ENCODE assay signal across 8 cellular contexts in the genomic region with DNA sequence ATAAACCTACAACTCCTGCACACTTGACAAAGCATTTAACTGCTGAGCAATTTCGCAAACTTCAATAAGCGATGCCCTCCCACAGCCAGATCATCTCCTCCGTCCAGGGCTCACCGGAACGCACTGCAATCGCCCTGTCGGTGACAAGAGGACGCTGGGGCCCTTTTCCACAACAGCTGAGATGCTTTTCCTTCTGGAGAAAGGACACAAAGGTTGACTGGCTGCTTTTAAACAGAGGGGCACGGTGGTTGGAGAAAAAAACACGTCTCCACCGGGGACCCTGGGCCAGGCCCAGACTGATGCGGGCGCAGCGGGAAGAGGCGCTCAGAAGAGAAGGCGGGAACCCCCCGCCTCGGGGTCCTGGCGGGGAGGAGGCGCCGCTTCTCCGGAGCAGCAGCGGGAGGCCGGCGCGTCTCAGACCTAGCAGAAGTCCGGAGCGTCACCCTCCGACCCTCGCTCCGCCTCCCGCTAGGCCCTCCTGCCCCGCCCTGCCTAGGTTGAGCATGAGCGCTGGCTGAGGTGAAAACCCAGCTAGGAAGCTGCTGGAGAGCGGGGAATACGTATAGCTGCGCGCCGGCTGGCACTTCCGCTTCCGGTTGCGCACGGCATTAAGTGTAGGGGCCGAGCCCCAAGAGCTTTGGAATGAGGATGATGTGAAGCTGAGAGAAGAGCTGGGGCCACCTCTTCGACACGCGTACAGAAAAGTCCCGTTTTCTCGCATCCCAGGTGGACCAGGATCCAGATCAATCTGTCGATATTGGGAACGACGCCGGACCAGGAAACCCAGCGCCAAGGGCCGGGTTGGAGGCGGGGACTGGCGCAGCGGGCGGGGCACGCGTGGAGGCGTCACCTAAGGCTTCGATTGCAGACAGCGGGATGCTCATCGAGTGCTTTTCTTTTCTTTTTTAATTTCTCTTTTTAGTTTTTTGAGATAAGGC. TPM values are rescaled to one million over a fixed set of nuclear protein-coding genes. Genes with fewer than 3 reads are reported as not detected.
DNase-seq lines count a peak whose midpoint lies in the region; ATAC-seq and TF ChIP-seq lines count a peak whose summit lies in the region.

A gene (minus strand): TSS at position 564 of the 938 bp plus-strand sequence. CDS start 3,788 bp downstream, outside the sequence.

- H3K36me3 Mint-ChIP-seq in activated T-helper 1 cell treated with anti-CD3 and anti-CD28 coated beads, Interleukin-12 subunit alpha, Interleukin-12 subunit beta, Interleukin-2, Interleukin-4 antibody, amounts not matched to agents 30 ng/mL and 10 ng/mL and 1 ng/mL, durations not matched to agents 14 hours and 24 hours and 36 hours (ENCODE audit: low read depth): peaks cover 6% of the 10 kb centered on the region

- H3K27me3 Mint-ChIP-seq in activated T-helper 1 cell treated with anti-CD3 and anti-CD28 coated beads, Interleukin-12 subunit alpha, Interleukin-12 subunit beta, Interleukin-2, Interleukin-4 antibody, amounts not matched to agents 30 ng/mL and 10 ng/mL and 1 ng/mL, durations not matched to agents 14 hours and 24 hours and 36 hours (ENCODE audit: insufficient read depth): peaks cover 2% of the 10 kb centered on the region

- CTCF ChIA-PET in Panc1 (lab: Charles Lee): interaction anchor here (0.7 kb wide), 1 partner anchor 98 kb away, joined by 5 read pairs; no protein-coding TSS in a partner anchor

- peak within 1 kb of the TSS; percentile 98 for H3K27ac Mint-ChIP-seq in activated T-helper 1 cell treated with anti-CD3 and anti-CD28 coated beads, Interleukin-12 subunit alpha, Interleukin-12 subunit beta, Interleukin-2, Interleukin-4 antibody, amounts not matched to agents 30 ng/mL and 10 ng/mL and 1 ng/mL, durations not matched to agents 14 hours and 24 hours and 36 hours

- H3K4me1 ChIP-seq in Panc1 (ENCODE audit: control insufficient read depth, insufficient read depth, low read length) (no peaks in the 10 kb centered on the region; the same call in 1 of the 2 replicates), esophagus squamous epithelium (peaks cover 4 to 23% (median 10%) of the 10 kb centered on the region in 3 donors)

- in situ Hi-C loops in Panc1 (cut with HindIII; ENCODE audit: low pct_unique_long_range_greater_than_20kb, low sequenced_read_pairs): no loop called here

- peak in 2 of 4 donors; percentile 75 to 85 for TF ChIP-seq POLR2A in esophagus squamous epithelium (IDR thresholded peaks at IDR 0.05)

- peak within 1 kb of the TSS; percentile 80 to 89 for H3K4me3 ChIP-seq in Panc1 (ENCODE audit: low read depth in 2 of 2, low read length in 2 of 2)
- H3K4me3 ChIP-seq in esophagus squamous epithelium: peak within 1 kb of the TSS; percentile 61 to 80 (median 69)

- BruUV-seq in Panc1 (replicated peaks; lab: Mats Ljungman, UMichigan): no TSS peak

- ATAC-seq in GM21717 (IDR thresholded peaks at IDR 0.05; ENCODE audit: unreplicated experiment): peak; percentile 94
- ATAC-seq in Panc1: peak; percentile 100

- H3K27me3 ChIP-seq in Panc1 (ENCODE audit: control insufficient read depth, insufficient read depth, low read length) (no peaks in the 10 kb centered on the region), esophagus squamous epithelium (no peaks in the 10 kb centered on the region)

- H3K27ac ChIP-seq in Panc1 (ENCODE audit: low read length): peak within 1 kb of the TSS; percentile 93
- peak within 1 kb of the TSS; percentile 94 to 98 (median 95) for H3K27ac ChIP-seq in esophagus squamous epithelium

- no peaks in the 10 kb centered on the region for H3K36me3 ChIP-seq in Panc1 (ENCODE audit: control insufficient read depth, insufficient read depth, low read length)
- peaks cover 0 to 40% (median 0%) of the 10 kb centered on the region in 3 donors for H3K36me3 ChIP-seq in esophagus squamous epithelium

- WGBS in esophagus squamous epithelium, 2 donors: 0 to 1% methylated on average over 37 to 44 of the region's 65 CpGs

- peak within 1 kb of the TSS; percentile 92 for H3K4me3 Mint-ChIP-seq in activated T-helper 1 cell treated with anti-CD3 and anti-CD28 coated beads, Interleukin-12 subunit alpha, Interleukin-12 subunit beta, Interleukin-2, Interleukin-4 antibody, amounts not matched to agents 30 ng/mL and 10 ng/mL and 1 ng/mL, durations not matched to agents 14 hours and 24 hours and 36 hours

- DNase-seq in DMS53 treated with DMSO at 0.1 percent for 48 hours (lab: John Stamatoyannopoulos, UW; ENCODE audit: unreplicated experiment): peak; percentile 86
- peak; percentile 86 for DNase-seq in KG1 (lab: John Stamatoyannopoulos, UW)
- DNase-seq in Panc1 (ENCODE audit: low read depth, low spot score): peak; percentile 79
- DNase-seq in activated T-helper 1 cell treated with anti-CD3 and anti-CD28 coated beads, Interleukin-12 subunit alpha, Interleukin-12 subunit beta, Interleukin-2, Interleukin-4 antibody, amounts not matched to agents 30 ng/mL and 10 ng/mL and 1 ng/mL, durations not matched to agents 14 hours and 24 hours and 36 hours (ENCODE audit: low spot score): peak; percentile 90
- DNase-seq in esophagus squamous epithelium (lab: John Stamatoyannopoulos, UW): peak; percentile 63
- DNase-seq in myocyte (ENCODE audit: low read depth): peak; percentile 96
- peak; percentile 85 to 88 for DNase-seq in stimulated activated CD8-positive, alpha-beta memory T cell treated with anti-CD3 and anti-CD28 coated beads, Interleukin-7, amount 100 ng/mL, for 4 hours (ENCODE audit: low read depth in 2 of 2)

- POLR2A ChIA-PET in Panc1 (lab: Charles Lee): interaction anchor here (0.5 to 0.7 kb wide), 3 partner anchors 20 to 948 kb away, joined by 3 to 9 read pairs (median 7); no protein-coding TSS in a partner anchor

- peaks cover 11% of the 10 kb centered on the region for H3K9me3 Mint-ChIP-seq in activated T-helper 1 cell treated with anti-CD3 and anti-CD28 coated beads, Interleukin-12 subunit alpha, Interleukin-12 subunit beta, Interleukin-2, Interleukin-4 antibody, amounts not matched to agents 30 ng/mL and 10 ng/mL and 1 ng/mL, durations not matched to agents 14 hours and 24 hours and 36 hours

- intact Hi-C loops in Panc1 (cut with micrococcal nuclease; ENCODE audit: unreplicated experiment) (no loop called here), esophagus squamous epithelium (cut with DNase I) (no loop called here)
- intact Hi-C loops in activated T-helper 1 cell treated with anti-CD3 and anti-CD28 coated beads, Interleukin-12 subunit alpha, Interleukin-12 subunit beta, Interleukin-2, Interleukin-4 antibody, amounts not matched to agents 30 ng/mL and 10 ng/mL and 1 ng/mL, durations not matched to agents 14 hours and 24 hours and 36 hours (cut with micrococcal nuclease): loop anchor here (1.0 kb wide), 13 partner anchors 17 to 628 kb away; a partner anchor contains a TSS

- H3K9me3 ChIP-seq in Panc1 (ENCODE audit: control insufficient read depth, insufficient read depth, low read depth, low read length): no peaks in the 10 kb centered on the region
- H3K9me3 ChIP-seq in esophagus squamous epithelium: peaks cover 0 to 22% (median 9%) of the 10 kb centered on the region in 3 donors

- TF ChIP-seq CTCF in Panc1 (IDR thresholded peaks at IDR 0.05): no peak
- TF ChIP-seq CTCF in esophagus squamous epithelium (IDR thresholded peaks at IDR 0.05): peak in 1 of 6 experiments; percentile 6

- H3K4me1 Mint-ChIP-seq in activated T-helper 1 cell treated with anti-CD3 and anti-CD28 coated beads, Interleukin-12 subunit alpha, Interleukin-12 subunit beta, Interleukin-2, Interleukin-4 antibody, amounts not matched to agents 30 ng/mL and 10 ng/mL and 1 ng/mL, durations not matched to agents 14 hours and 24 hours and 36 hours (ENCODE audit: low read depth): peaks cover 4% of the 10 kb centered on the region

RNA-seq across cellular contexts. Expression of the gene that starts here (rescaled TPM):
- total RNA-seq in Panc1 (2021; ENCODE audit: unreplicated experiment) (10.2 TPM), esophagus squamous epithelium (10 to 100 TPM; 10.8 to 18.5 (median 13.5) TPM), myocyte (6.5 and 8.8 TPM in 2 replicates)
- 8.8 TPM for polyA plus RNA-seq in Panc1 (2012; ENCODE audit: insufficient read length)
- total RNA-seq in activated T-helper 1 cell treated with anti-CD3 and anti-CD28 coated beads, Interleukin-12 subunit alpha, Interleukin-12 subunit beta, Interleukin-2, Interleukin-4 antibody, amounts not matched to agents 30 ng/mL and 10 ng/mL and 1 ng/mL, durations not matched to agents 14 hours and 24 hours and 36 hours: 2.3 and 2.4 TPM in 2 replicates
- polyA plus RNA-seq in myocyte (2012): 6.4 TPM

Comparison
In these comparisons a context has a peak if more than half of its experiments do, and no peak if none do; other contexts are left out.
1. Peak in every context shown above with its lines: DNase-seq, ATAC-seq, H3K4me3 ChIP-seq and H3K27ac ChIP-seq.